Comparison of ENCODE assay signal across 14 cellular contexts in the genomic region with DNA sequence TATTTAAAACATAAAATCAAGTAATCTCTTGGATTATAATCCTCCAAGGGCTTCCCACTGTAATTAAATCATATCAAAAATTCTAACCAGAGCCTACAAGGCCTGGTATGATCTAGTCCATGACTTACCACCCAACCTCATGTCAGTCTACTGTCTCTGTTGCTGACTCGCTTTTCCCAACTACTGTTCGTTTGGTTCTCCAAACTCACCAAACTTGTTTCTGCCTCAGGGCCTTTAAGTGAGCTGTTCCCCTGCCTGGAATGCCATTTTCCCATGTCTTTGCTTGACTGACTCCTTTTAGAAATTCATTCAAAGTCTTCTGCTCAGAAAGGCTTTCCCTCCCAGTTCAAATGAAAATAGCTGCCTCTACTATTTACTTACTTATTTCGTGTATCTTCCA.
DNase-seq lines count a peak whose midpoint lies in the region; ATAC-seq and TF ChIP-seq lines count a peak whose summit lies in the region.
"Had no signal": no experiment of that assay in that cellular context is flagged by ENCODE, and none has a peak within 500 bp of the region (broad histone marks: within the 10 kb centered on the region; RNA-seq: fewer than 3 reads in every experiment).

No MANE protein-coding gene starts in this region.

- H3K27me3 ChIP-seq in ascending aorta = no peaks in the 10 kb centered on the region
- H3K27me3 ChIP-seq: BE2C had no signal

- H3K36me3 Mint-ChIP-seq in progenitor cell of endocrine pancreas (ENCODE audit: insufficient read depth) = no peaks in the 10 kb centered on the region
- no peaks in the 10 kb centered on the region for H3K36me3 Mint-ChIP-seq in natural killer cell treated with Interleukin-12 subunit alpha and Interleukin-12 subunit beta and Interleukin-15 and Interleukin-18, amount 100 ng/mL, for 72 hours
- H3K36me3 Mint-ChIP-seq: CD4-positive, alpha-beta memory T cell; IgD-negative memory B cell had no signal

- H3K27ac Mint-ChIP-seq in progenitor cell of endocrine pancreas = peak overlapping the region; percentile 45
- no peak overlapping the region for H3K27ac Mint-ChIP-seq in natural killer cell treated with Interleukin-12 subunit alpha and Interleukin-12 subunit beta and Interleukin-15 and Interleukin-18, amount 100 ng/mL, for 72 hours
- H3K27ac Mint-ChIP-seq: CD4-positive, alpha-beta memory T cell; IgD-negative memory B cell had no signal

- TF ChIP-seq CTCF in progenitor cell of endocrine pancreas (IDR thresholded peaks at IDR 0.05; ENCODE audit: unreplicated experiment) (no peak), ascending aorta (IDR thresholded peaks at IDR 0.05) (no peak)

- H3K9me3 ChIP-seq in ascending aorta = no peaks in the 10 kb centered on the region
- H3K9me3 ChIP-seq: BE2C had no signal

- intact Hi-C loops in ascending aorta (cut with DNase I) = no loop called here

- no peak for ATAC-seq in natural killer cell treated with Interleukin-12 subunit alpha and Interleukin-12 subunit beta and Interleukin-15 and Interleukin-18, amount 100 ng/mL, for 72 hours

- no peak overlapping the region for H3K4me3 ChIP-seq in ascending aorta

- H3K4me3 Mint-ChIP-seq in progenitor cell of endocrine pancreas (ENCODE audit: low read depth) = no peak overlapping the region
- H3K4me3 Mint-ChIP-seq in natural killer cell treated with Interleukin-12 subunit alpha and Interleukin-12 subunit beta and Interleukin-15 and Interleukin-18, amount 100 ng/mL, for 72 hours = no peak overlapping the region
- H3K4me3 Mint-ChIP-seq: CD4-positive, alpha-beta memory T cell; IgD-negative memory B cell had no signal

- peaks cover 11% of the 10 kb centered on the region for H3K4me1 Mint-ChIP-seq in progenitor cell of endocrine pancreas (ENCODE audit: low read depth)
- H3K4me1 Mint-ChIP-seq in natural killer cell treated with Interleukin-12 subunit alpha and Interleukin-12 subunit beta and Interleukin-15 and Interleukin-18, amount 100 ng/mL, for 72 hours (ENCODE audit: low read depth in 2 of 2) = no peaks in the 10 kb centered on the region
- H3K4me1 Mint-ChIP-seq: CD4-positive, alpha-beta memory T cell; IgD-negative memory B cell had no signal

- H3K36me3 ChIP-seq in ascending aorta = no peaks in the 10 kb centered on the region
- H3K36me3 ChIP-seq: BE2C had no signal

- H3K4me1 ChIP-seq in ascending aorta = no peaks in the 10 kb centered on the region
- H3K4me1 ChIP-seq: BE2C had no signal

- H3K27me3 Mint-ChIP-seq in progenitor cell of endocrine pancreas = no peaks in the 10 kb centered on the region
- no peaks in the 10 kb centered on the region for H3K27me3 Mint-ChIP-seq in natural killer cell treated with Interleukin-12 subunit alpha and Interleukin-12 subunit beta and Interleukin-15 and Interleukin-18, amount 100 ng/mL, for 72 hours
- H3K27me3 Mint-ChIP-seq: IgD-negative memory B cell had no signal

- no peaks in the 10 kb centered on the region for H3K9me3 Mint-ChIP-seq in progenitor cell of endocrine pancreas (ENCODE audit: low read depth)
- peaks cover 3% of the 10 kb centered on the region for H3K9me3 Mint-ChIP-seq in natural killer cell treated with Interleukin-12 subunit alpha and Interleukin-12 subunit beta and Interleukin-15 and Interleukin-18, amount 100 ng/mL, for 72 hours
- H3K9me3 Mint-ChIP-seq: IgD-negative memory B cell had no signal

- DNase-seq in ELF-1 (ENCODE audit: low read depth, low spot score) (peak; percentile 77), HT-29 (ENCODE audit: low spot score) (peak; percentile 31), epithelial cell of prostate (ENCODE audit: low read depth, low spot score) (peak; percentile 34), progenitor cell of endocrine pancreas (ENCODE audit: low spot score, unreplicated experiment) (no peak), NCI-H2029 (lab: John Stamatoyannopoulos, UW) (no peak), ascending aorta (ENCODE audit: low spot score in 2 of 2) (no peak)
- DNase-seq in natural killer cell treated with Interleukin-12 subunit alpha and Interleukin-12 subunit beta and Interleukin-15 and Interleukin-18, amount 100 ng/mL, for 72 hours (ENCODE audit: low spot score) = no peak
- DNase-seq: BE2C; CD4-positive, alpha-beta memory T cell; H7; NCI-H1417; NCI-H2081; NCI-H82 had no signal

- H3K27ac ChIP-seq in epithelial cell of prostate (no peak overlapping the region), ascending aorta (no peak overlapping the region)

Comparison
In these comparisons a context has a peak if more than half of its experiments do, and no peak if none do; other contexts are left out.
1. DNase-seq: peak in ELF-1 (single experiment), HT-29 (single experiment) and epithelial cell of prostate (single experiment); none in progenitor cell of endocrine pancreas (single experiment), natural killer cell treated with Interleukin-12 subunit alpha and Interleukin-12 subunit beta and Interleukin-15 and Interleukin-18, amount 100 ng/mL, for 72 hours (single experiment), NCI-H2029 (single experiment) and ascending aorta (0 of 2).